1 cellular context compared by ENCODE assay signal in the genomic region with DNA sequence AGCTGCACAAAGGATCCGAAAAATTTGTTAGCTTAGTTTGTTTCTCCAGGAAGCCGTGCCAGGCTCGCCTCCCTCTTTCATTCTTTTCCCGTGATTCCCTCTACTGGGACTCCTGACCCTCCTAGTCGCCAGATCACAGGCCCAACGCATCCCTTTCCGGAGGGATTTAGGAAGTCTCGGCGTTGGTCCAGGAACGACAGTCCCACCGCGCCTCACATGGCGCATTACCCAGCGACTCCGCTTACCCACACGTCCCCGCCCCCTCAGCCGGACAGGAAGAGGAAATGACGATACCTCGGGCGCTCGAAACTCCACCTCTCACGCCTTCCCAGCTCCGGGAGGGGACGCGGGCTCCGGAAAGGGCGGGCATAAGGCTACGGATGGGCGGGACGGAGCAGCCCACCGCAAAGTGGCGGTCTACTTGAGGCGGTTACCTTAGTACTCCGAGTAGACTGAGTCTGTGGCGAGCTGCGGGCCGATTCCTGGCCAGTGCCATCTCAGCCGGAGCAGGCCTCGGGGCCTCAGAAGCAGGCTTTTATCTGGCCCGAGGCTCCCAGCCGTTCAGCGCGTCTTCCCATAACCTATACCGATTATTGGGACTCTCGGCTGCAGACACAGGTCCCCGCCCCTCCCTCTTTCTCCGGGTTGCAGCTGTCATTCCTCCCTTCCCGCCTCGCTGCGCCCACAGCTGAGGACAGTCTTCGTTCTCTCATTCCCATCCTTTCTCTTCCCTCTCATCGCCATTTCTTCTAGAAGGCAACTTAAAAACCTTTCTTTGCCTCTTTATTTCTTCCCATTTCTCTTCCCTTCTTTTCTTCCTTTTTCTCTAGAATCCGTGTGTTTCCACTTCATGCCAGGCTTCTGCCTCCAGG.
A peak's percentile ranks its signal among the peaks of the same experiment; 100 is the strongest.
TF ChIP-seq lines count a peak whose summit lies in the region.

A gene with protein sequence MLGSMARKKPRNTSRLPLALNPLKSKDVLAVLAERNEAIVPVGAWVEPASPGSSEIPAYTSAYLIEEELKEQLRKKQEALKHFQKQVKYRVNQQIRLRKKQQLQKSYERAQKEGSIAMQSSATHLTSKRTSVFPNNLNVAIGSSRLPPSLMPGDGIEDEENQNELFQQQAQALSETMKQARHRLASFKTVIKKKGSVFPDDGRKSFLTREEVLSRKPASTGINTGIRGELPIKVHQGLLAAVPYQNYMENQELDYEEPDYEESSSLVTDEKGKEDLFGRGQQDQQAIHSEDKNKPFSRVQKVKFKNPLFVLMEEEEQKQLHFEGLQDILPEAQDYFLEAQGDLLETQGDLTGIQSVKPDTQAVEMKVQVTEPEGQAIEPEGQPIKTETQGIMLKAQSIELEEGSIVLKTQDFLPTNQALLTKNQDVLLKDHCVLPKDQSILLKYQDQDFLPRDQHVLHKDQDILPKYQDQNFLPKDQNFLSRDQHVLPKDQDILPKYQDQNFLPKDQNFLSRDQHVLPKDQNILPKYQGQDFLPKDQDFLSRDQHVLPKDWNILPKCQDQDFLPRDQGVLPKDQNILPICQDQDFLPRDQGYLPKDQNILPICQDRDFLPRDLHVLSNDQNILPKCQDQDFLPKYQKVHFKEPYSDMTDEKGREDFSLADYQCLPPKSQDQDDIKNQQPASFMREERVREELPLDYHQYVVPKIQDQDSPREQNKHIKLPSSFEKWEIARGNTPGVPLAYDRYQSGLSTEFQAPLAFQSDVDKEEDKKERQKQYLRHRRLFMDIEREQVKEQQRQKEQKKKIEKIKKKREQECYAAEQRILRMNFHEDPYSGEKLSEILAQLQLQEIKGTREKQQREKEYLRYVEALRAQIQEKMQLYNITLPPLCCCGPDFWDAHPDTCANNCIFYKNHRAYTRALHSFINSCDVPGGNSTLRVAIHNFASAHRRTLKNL (plus strand): TSS at position 450 of the 872 bp plus-strand sequence. CDS start 531 bp downstream, outside the sequence.

TF ChIP-seq in HepG2, 621 proteins besides CTCF, POLR2A, EP300 and RAD21 (continued from another document and continues in another):
- peak; percentile 63; the same call in 1 of the 2 replicates for TF ChIP-seq ZC3H13 (CRISPR knock-in tag; IDR thresholded peaks at IDR 0.05)
- no peak for TF ChIP-seq ZNF24 (IDR thresholded peaks at IDR 0.05)
- no peak for TF ChIP-seq ARID3A (IDR thresholded peaks at IDR 0.05; ENCODE audit: low read depth, low read length)
- TF ChIP-seq FOXO4 (CRISPR knock-in tag; conservative IDR thresholded peaks at IDR 0.05), result no peak
- no peak for TF ChIP-seq HES4 (CRISPR knock-in tag; IDR thresholded peaks at IDR 0.05; ENCODE audit: borderline replicate concordance)
- 0 out of 2 replicates have a peak, but pooled peaks have one; percentile 45 for TF ChIP-seq HIVEP1 (CRISPR knock-in tag; IDR thresholded peaks at IDR 0.05)
- TF ChIP-seq, protein P1, sequence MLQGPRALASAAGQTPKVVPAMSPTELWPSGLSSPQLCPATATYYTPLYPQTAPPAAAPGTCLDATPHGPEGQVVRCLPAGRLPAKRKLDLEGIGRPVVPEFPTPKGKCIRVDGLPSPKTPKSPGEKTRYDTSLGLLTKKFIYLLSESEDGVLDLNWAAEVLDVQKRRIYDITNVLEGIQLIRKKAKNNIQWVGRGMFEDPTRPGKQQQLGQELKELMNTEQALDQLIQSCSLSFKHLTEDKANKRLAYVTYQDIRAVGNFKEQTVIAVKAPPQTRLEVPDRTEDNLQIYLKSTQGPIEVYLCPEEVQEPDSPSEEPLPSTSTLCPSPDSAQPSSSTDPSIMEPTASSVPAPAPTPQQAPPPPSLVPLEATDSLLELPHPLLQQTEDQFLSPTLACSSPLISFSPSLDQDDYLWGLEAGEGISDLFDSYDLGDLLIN (CRISPR knock-in tag; IDR thresholded peaks at IDR 0.05; ENCODE audit: borderline replicate concordance), result peak; percentile 33; the same call in 1 of the 2 replicates
- peak; percentile 94 for TF ChIP-seq SPEN (CRISPR knock-in tag; IDR thresholded peaks at IDR 0.05; ENCODE audit: low read depth)
- TF ChIP-seq ZNF792 (CRISPR knock-in tag; IDR thresholded peaks at IDR 0.05), result no peak
- TF ChIP-seq GTF2F1 (IDR thresholded peaks at IDR 0.05; ENCODE audit: low read length), result no peak
- TF ChIP-seq NRL (CRISPR knock-in tag; IDR thresholded peaks at IDR 0.05; ENCODE audit: borderline replicate concordance), result peak; percentile 91; the same call in 1 of the 2 replicates
- TF ChIP-seq SMARCC2 (IDR thresholded peaks at IDR 0.05), result no peak
- TF ChIP-seq DNMT3B (CRISPR knock-in tag; conservative IDR thresholded peaks at IDR 0.05), result no peak
- TF ChIP-seq BATF2 (CRISPR knock-in tag; IDR thresholded peaks at IDR 0.05), result no peak; the same call in 1 of the 2 replicates
- no peak for TF ChIP-seq ZSCAN12 (CRISPR knock-in tag; IDR thresholded peaks at IDR 0.05)
- 0 out of 2 replicates have a peak, but pooled peaks have one; percentile 27 for TF ChIP-seq POGK (CRISPR knock-in tag; conservative IDR thresholded peaks at IDR 0.05)
- peak; percentile 73; the same call in 1 of the 2 replicates for TF ChIP-seq BORCS8-MEF2B (CRISPR knock-in tag; IDR thresholded peaks at IDR 0.05)
- TF ChIP-seq ZNF274 (CRISPR knock-in tag; IDR thresholded peaks at IDR 0.05), result no peak
- TF ChIP-seq STAT5B (CRISPR knock-in tag; IDR thresholded peaks at IDR 0.05), result no peak
- no peak for TF ChIP-seq ZNF451 (CRISPR knock-in tag; IDR thresholded peaks at IDR 0.05)
- no peak for TF ChIP-seq ZNF773 (CRISPR knock-in tag; IDR thresholded peaks at IDR 0.05; ENCODE audit: borderline replicate concordance)
- TF ChIP-seq CBX2 (IDR thresholded peaks at IDR 0.05; ENCODE audit: low read depth, low read length), result no peak
- no peak for TF ChIP-seq CBX2 (CRISPR knock-in tag; IDR thresholded peaks at IDR 0.05; ENCODE audit: low read depth)
- TF ChIP-seq, protein P2, sequence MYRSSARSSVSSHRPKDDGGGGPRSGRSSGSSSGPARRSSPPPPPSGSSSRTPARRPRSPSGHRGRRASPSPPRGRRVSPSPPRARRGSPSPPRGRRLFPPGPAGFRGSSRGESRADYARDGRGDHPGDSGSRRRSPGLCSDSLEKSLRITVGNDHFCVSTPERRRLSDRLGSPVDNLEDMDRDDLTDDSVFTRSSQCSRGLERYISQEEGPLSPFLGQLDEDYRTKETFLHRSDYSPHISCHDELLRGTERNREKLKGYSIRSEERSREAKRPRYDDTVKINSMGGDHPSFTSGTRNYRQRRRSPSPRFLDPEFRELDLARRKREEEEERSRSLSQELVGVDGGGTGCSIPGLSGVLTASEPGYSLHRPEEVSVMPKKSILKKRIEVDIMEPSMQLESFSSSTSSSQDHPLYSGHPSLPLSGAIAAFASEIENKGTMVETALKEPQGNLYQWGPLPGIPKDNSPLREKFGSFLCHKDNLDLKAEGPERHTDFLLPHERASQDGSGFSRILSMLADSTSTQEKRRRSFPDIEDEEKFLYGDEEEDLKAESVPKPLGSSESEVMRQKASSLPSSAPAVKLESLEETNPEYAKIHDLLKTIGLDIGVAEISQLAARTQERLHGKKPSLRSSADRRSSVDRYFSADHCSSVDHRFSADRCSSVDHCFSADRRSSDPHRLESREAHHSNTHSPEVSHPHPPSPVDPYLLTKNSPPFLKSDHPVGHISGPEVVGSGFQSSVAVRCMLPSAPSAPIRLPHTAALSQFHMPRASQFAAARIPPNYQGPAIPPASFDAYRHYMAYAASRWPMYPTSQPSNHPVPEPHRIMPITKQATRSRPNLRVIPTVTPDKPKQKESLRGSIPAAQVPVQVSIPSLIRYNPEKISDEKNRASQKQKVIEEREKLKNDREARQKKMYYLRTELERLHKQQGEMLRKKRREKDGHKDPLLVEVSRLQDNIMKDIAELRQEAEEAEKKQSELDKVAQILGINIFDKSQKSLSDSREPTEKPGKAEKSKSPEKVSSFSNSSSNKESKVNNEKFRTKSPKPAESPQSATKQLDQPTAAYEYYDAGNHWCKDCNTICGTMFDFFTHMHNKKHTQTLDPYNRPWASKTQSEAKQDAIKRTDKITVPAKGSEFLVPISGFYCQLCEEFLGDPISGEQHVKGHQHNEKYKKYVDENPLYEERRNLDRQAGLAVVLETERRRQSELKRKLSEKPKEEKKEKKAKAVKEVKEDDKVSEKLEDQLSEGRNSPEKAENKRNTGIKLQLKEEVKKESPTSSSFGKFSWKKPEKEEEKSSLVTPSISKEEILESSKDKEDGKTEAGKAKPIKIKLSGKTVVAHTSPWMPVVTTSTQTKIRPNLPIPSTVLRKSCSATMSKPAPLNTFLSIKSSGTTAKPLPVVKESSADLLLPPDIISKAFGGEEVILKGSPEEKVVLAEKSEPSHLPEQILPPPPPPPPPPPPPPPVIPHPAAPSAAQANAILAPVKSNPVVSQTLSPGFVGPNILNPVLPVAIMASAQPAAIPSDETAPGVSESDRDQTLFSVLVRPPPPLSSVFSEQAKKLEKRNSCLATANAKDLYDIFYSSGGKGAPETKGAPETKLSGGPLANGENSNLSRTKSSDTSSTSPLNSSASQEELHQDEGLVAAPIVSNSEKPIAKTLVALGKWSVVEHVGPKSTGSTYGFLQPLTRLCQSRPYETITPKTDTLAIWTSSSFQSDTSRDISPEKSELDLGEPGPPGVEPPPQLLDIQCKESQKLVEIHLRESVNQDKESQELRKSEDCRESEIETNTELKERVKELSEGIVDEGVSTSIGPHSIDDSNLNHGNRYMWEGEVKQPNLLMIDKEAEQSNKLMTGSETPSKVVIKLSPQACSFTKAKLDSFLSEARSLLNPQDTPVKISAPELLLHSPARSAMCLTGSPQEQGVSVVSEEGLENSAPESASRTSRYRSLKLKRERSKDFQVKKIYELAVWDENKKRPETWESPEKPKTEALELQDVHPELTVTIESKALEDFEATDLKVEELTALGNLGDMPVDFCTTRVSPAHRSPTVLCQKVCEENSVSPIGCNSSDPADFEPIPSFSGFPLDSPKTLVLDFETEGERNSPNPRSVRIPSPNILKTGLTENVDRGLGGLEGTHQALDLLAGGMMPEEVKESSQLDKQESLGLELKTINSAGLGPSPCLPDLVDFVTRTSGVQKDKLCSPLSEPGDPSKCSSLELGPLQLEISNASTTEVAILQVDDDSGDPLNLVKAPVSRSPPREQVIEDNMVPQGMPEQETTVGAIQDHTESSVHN (CRISPR knock-in tag; IDR thresholded peaks at IDR 0.05), result no peak
- TF ChIP-seq DMAP1 (CRISPR knock-in tag; IDR thresholded peaks at IDR 0.05), result peak; percentile 67; the same call in 1 of the 2 replicates
- TF ChIP-seq U2AF2 (IDR thresholded peaks at IDR 0.05; ENCODE audit: low read depth, low read length), result no peak
- TF ChIP-seq ZNF75D (CRISPR knock-in tag; IDR thresholded peaks at IDR 0.05; ENCODE audit: borderline replicate concordance), result no peak
- TF ChIP-seq KDM1A (CRISPR knock-in tag; IDR thresholded peaks at IDR 0.05), result no peak
- no peak for TF ChIP-seq ZNF354B (CRISPR knock-in tag; IDR thresholded peaks at IDR 0.05)
- TF ChIP-seq ZNF772 (CRISPR knock-in tag; IDR thresholded peaks at IDR 0.05), result peak; percentile 65; the same call in 1 of the 2 replicates
- 0 out of 2 replicates have a peak, but pooled peaks have one; percentile 47 for TF ChIP-seq ZNF343 (CRISPR knock-in tag; IDR thresholded peaks at IDR 0.05)
- TF ChIP-seq HNRNPK (IDR thresholded peaks at IDR 0.05; ENCODE audit: low read depth, low read length, poor library complexity, severe bottlenecking), result no peak
- TF ChIP-seq ARNT (IDR thresholded peaks at IDR 0.05), result no peak
- TF ChIP-seq, protein P3, sequence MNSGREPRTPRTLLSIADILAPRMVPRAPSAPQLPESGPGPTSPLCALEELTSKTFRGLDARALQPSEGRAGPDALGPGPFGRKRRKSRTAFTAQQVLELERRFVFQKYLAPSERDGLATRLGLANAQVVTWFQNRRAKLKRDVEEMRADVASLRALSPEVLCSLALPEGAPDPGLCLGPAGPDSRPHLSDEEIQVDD (CRISPR knock-in tag; IDR thresholded peaks at IDR 0.05; ENCODE audit: borderline replicate concordance), result 0 out of 2 replicates have a peak, but pooled peaks have one; percentile 30
- TF ChIP-seq, protein P4, sequence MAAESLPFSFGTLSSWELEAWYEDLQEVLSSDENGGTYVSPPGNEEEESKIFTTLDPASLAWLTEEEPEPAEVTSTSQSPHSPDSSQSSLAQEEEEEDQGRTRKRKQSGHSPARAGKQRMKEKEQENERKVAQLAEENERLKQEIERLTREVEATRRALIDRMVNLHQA (CRISPR knock-in tag; IDR thresholded peaks at IDR 0.05), result no peak
- TF ChIP-seq, protein P5, sequence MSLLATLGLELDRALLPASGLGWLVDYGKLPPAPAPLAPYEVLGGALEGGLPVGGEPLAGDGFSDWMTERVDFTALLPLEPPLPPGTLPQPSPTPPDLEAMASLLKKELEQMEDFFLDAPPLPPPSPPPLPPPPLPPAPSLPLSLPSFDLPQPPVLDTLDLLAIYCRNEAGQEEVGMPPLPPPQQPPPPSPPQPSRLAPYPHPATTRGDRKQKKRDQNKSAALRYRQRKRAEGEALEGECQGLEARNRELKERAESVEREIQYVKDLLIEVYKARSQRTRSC (CRISPR knock-in tag; IDR thresholded peaks at IDR 0.05; ENCODE audit: low read depth), result no peak
